In the genomic region with DNA sequence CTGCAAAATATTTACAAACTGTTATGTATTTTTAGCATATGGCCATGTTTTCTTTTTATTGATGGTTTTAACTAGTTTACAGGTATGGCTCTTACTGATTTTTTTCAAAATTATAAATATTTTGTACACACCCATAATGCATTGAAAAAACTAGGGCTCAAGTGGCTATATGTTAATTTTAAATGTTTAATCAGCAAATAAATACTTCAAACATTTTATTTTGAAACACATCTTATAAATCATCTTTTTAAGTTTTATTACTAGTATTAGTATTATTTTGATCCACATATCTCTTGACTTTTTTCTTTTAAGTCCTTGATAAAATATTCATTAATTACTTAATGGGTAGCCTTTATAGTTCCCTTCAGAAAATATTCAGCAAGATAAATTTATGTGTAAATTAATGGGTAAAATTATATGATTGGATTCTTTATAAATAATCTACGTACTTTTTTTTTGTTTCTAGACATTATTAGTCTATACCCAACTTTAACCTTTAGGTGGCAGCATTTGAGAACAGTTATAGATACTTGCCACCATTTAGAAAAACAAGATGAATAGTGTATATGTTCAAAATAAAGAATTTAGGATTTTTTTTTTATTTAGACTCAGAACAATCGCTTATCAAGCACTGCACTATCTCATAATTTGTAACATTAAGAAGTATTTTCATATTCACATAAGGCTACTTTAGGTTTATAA, we compare ENCODE assay signal across 8 cellular contexts.
DNase-seq lines count a peak whose midpoint lies in the region; ATAC-seq, FAIRE-seq and TF ChIP-seq lines count a peak whose summit lies in the region.

No MANE protein-coding gene starts in this region.

- no peaks in the 10 kb centered on the region for H3K27me3 Mint-ChIP-seq in astrocyte (ENCODE audit: low read depth, unreplicated experiment)
- H3K27me3 Mint-ChIP-seq in nephron progenitor cell (ENCODE audit: low read depth, poor library complexity), result peaks cover 4% of the 10 kb centered on the region
- no peaks in the 10 kb centered on the region for H3K27me3 Mint-ChIP-seq in CD8-positive, alpha-beta memory T cell

- H3K9me2 ChIP-seq in MM.1S (replicated peaks; ENCODE audit: insufficient read depth, low read length), result no peaks in the 10 kb centered on the region

- no peaks in the 10 kb centered on the region for H3K9me3 Mint-ChIP-seq in astrocyte (ENCODE audit: unreplicated experiment)
- H3K9me3 Mint-ChIP-seq in nephron progenitor cell, result peaks cover 5% of the 10 kb centered on the region
- peaks cover 0 to 4% (median 0%) of the 10 kb centered on the region in 5 donors for H3K9me3 Mint-ChIP-seq in CD8-positive, alpha-beta memory T cell

- H2AFZ ChIP-seq in MM.1S (ENCODE audit: low read length) (no peak overlapping the region), astrocyte (ENCODE audit: low read depth, low read length) (no peak overlapping the region)

- H3K79me2 ChIP-seq in MM.1S (ENCODE audit: low read length), result no peaks in the 10 kb centered on the region
- H3K79me2 ChIP-seq in astrocyte (ENCODE audit: insufficient read depth, low read length), result no peaks in the 10 kb centered on the region

- H3K9ac ChIP-seq in MM.1S (ENCODE audit: low read length) (no peak overlapping the region), astrocyte (ENCODE audit: low read length) (no peak overlapping the region)

- H3K36me3 ChIP-seq in MM.1S (replicated peaks; ENCODE audit: insufficient read depth, low read length), result no peaks in the 10 kb centered on the region
- H3K36me3 ChIP-seq in astrocyte (ENCODE audit: insufficient read depth, low read length), result no peaks in the 10 kb centered on the region
- H3K36me3 ChIP-seq in CD8-positive, alpha-beta memory T cell (ENCODE audit: insufficient read depth, low read length), result no peaks in the 10 kb centered on the region

- POLR2A ChIA-PET in CD8-positive, alpha-beta memory T cell (lab: Charles Lee), result no interaction called here

- H3K27me3 ChIP-seq in MM.1S (replicated peaks; ENCODE audit: insufficient read depth, low read length), result no peaks in the 10 kb centered on the region
- no peaks in the 10 kb centered on the region for H3K27me3 ChIP-seq in astrocyte (ENCODE audit: insufficient read depth, low read length)
- H3K27me3 ChIP-seq in CD8-positive, alpha-beta memory T cell (ENCODE audit: insufficient read depth, low read length, poor library complexity, severe bottlenecking), result no peaks in the 10 kb centered on the region

- H3K9me3 ChIP-seq in MM.1S (replicated peaks; ENCODE audit: insufficient read depth, low read length) (no peaks in the 10 kb centered on the region), astrocyte (ENCODE audit: insufficient read depth, low read depth, low read length) (no peaks in the 10 kb centered on the region)
- no peaks in the 10 kb centered on the region for H3K9me3 ChIP-seq in CD8-positive, alpha-beta memory T cell (ENCODE audit: low read length)

- ATAC-seq in GM18867 (IDR thresholded peaks at IDR 0.05; ENCODE audit: unreplicated experiment), result peak; percentile 83
- no peak for ATAC-seq in HG02840 (IDR thresholded peaks at IDR 0.05; ENCODE audit: low FRiP score, unreplicated experiment)

- H3K4me2 ChIP-seq in MM.1S (ENCODE audit: low read depth, low read length) (no peak overlapping the region), astrocyte (ENCODE audit: low read length) (no peak overlapping the region)

- TF ChIP-seq CTCF in MM.1S (IDR thresholded peaks at IDR 0.05; ENCODE audit: low read length) (peak; percentile 48), astrocyte (IDR thresholded peaks at IDR 0.05; ENCODE audit: insufficient read depth, low read depth, low read length) (peak; percentile 31), nephron progenitor cell (IDR thresholded peaks at IDR 0.05) (peak; percentile 52)

- H4K20me1 ChIP-seq in MM.1S (ENCODE audit: insufficient read depth, low read length), result no peaks in the 10 kb centered on the region
- H4K20me1 ChIP-seq in astrocyte (ENCODE audit: insufficient read depth, low read length), result no peaks in the 10 kb centered on the region

- H3K36me3 Mint-ChIP-seq in astrocyte (ENCODE audit: low read depth, unreplicated experiment) (no peaks in the 10 kb centered on the region), nephron progenitor cell (ENCODE audit: low read depth) (no peaks in the 10 kb centered on the region)
- H3K36me3 Mint-ChIP-seq in CD8-positive, alpha-beta memory T cell, result no peaks in the 10 kb centered on the region

- FAIRE-seq in astrocyte (lab: Jason Lieb, UNC), result no peak

- CTCF ChIA-PET in CD8-positive, alpha-beta memory T cell (lab: Charles Lee), result no interaction called here

- H3K27ac Mint-ChIP-seq in astrocyte (ENCODE audit: unreplicated experiment) (no peak overlapping the region), nephron progenitor cell (no peak overlapping the region)
- H3K27ac Mint-ChIP-seq in CD8-positive, alpha-beta memory T cell, result no peak overlapping the region

- H3K27ac ChIP-seq in MM.1S (ENCODE audit: low read length), result no peak overlapping the region
- no peak overlapping the region for H3K27ac ChIP-seq in astrocyte (ENCODE audit: low read depth, low read length)
- H3K27ac ChIP-seq in CD8-positive, alpha-beta memory T cell (ENCODE audit: low read depth, low read length), result no peak overlapping the region

- no peaks in the 10 kb centered on the region for H3F3A ChIP-seq in MM.1S (ENCODE audit: insufficient read depth, low read length)

- DNase-seq in ACHN (peak; percentile 49), MM.1S (peak; percentile 22), astrocyte (ENCODE audit: low read depth) (peak; percentile 6), nephron progenitor cell (no peak)
- DNase-seq in activated CD4-positive, alpha-beta T cell treated with anti-CD3 and anti-CD28 coated beads for 48 hours, result no peak
- no peak for DNase-seq in CD8-positive, alpha-beta memory T cell

- no peak overlapping the region for H3K4me3 Mint-ChIP-seq in astrocyte (ENCODE audit: unreplicated experiment)
- H3K4me3 Mint-ChIP-seq in nephron progenitor cell, result no peak overlapping the region
- no peak overlapping the region for H3K4me3 Mint-ChIP-seq in CD8-positive, alpha-beta memory T cell

- in situ Hi-C loops in ACHN (cut with HindIII; ENCODE audit: low pct_ligation_motif_present, low pct_unique_long_range_greater_than_20kb, low sequenced_read_pairs), result no loop called here

- H3K4me1 ChIP-seq in MM.1S (ENCODE audit: low read length), result no peaks in the 10 kb centered on the region
- no peaks in the 10 kb centered on the region for H3K4me1 ChIP-seq in astrocyte (ENCODE audit: insufficient read depth, low read length)
- H3K4me1 ChIP-seq in CD8-positive, alpha-beta memory T cell (ENCODE audit: insufficient read depth, low read length), result no peaks in the 10 kb centered on the region

- H3K4me3 ChIP-seq in MM.1S (ENCODE audit: low read length), result no peak overlapping the region
- no peak overlapping the region for H3K4me3 ChIP-seq in astrocyte (ENCODE audit: insufficient read depth, low read depth, low read length)
- H3K4me3 ChIP-seq in CD8-positive, alpha-beta memory T cell (ENCODE audit: low read length), result no peak overlapping the region

- H3K4me1 Mint-ChIP-seq in astrocyte (ENCODE audit: low read depth, unreplicated experiment), result no peaks in the 10 kb centered on the region
- no peaks in the 10 kb centered on the region for H3K4me1 Mint-ChIP-seq in nephron progenitor cell
- H3K4me1 Mint-ChIP-seq in CD8-positive, alpha-beta memory T cell, result no peaks in the 10 kb centered on the region

Comparison
In these comparisons a context has a peak if more than half of its experiments do, and no peak if none do; other contexts are left out.
1. DNase-seq: peak in ACHN (single experiment), MM.1S (single experiment) and astrocyte (single experiment); none in nephron progenitor cell (single experiment), activated CD4-positive, alpha-beta T cell treated with anti-CD3 and anti-CD28 coated beads for 48 hours (single experiment) and CD8-positive, alpha-beta memory T cell (0 of 5).
2. Peak in every context shown above with its lines, with median percentiles within 50 percentile points of each other: CTCF ChIP-seq.